In the genomic region with DNA sequence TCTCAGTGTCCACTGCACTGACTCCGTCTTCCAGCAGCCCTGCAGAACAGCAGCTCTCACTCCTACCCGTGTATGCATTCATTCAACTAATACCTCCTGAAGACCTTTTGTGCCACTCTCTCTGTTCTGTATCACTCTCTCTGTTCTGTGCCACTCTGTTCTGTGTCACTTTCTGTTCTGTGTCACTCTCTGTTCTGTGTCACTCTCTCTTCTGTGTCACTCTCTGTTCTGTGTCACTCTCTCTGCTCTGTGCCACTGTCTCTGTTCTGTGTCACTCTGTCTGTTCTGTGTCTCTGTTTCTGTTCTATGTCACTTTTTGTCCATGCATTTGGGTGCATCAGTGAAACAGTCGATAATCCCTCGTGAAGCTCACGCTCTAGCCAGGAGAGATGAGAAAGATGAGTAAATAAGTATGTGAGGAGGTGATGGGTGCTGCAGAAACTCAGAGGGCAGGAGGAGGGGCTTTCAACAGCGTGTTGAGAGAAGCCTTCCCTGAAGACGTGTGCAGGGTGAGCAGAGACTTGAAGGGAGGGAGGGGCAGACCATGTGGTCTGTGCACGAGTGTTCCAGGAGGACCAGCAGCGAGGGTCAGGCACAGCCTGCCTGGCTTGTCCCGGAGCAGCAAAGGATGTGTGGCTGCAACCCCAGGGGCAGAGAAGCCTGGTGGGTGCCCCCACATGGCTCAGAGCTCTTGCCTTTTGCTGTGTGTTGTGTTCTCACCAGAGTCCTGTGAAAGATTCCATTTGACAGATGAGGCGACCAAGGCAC, we compare ENCODE assay signal across 28 cellular contexts. TPM values are rescaled to one million over a fixed set of nuclear protein-coding genes. Genes with fewer than 3 reads are reported as not detected.
DNase-seq lines count a peak whose midpoint lies in the region; ATAC-seq and TF ChIP-seq lines count a peak whose summit lies in the region.
"Had no signal": no experiment of that assay in that cellular context is flagged by ENCODE, and none has a peak within 500 bp of the region (broad histone marks: within the 10 kb centered on the region; RNA-seq: fewer than 3 reads in every experiment).

No MANE protein-coding gene starts in this region.

- no peak overlapping the region for H2AFZ ChIP-seq in Loucy (ENCODE audit: low read length)
- no peak overlapping the region for H2AFZ ChIP-seq in neuronal stem cell (ENCODE audit: low read length)

- H3K36me3 ChIP-seq in Loucy (ENCODE audit: insufficient read depth, low read length) = peaks cover 49% of the 10 kb centered on the region; the same call in 1 of the 2 replicates
- peaks cover 37 to 85% of the 10 kb centered on the region in 2 donors for H3K36me3 ChIP-seq in neuronal stem cell (replicated peaks in 1 of 2; ENCODE audit: control insufficient read depth in 2 of 2, insufficient read depth in 2 of 2, low read length in 2 of 2)
- H3K36me3 ChIP-seq in lower lobe of right lung = peaks cover 85% of the 10 kb centered on the region

- no peaks in the 10 kb centered on the region for H4K20me1 ChIP-seq in Loucy (ENCODE audit: insufficient read depth, low read length, poor library complexity, severe bottlenecking)
- H4K20me1 ChIP-seq: BLaER1 treated with 17β-estradiol and CSF1 and Interleukin-3, amounts not matched to agents 10 nM and 100 nM had no signal

- H3K4me1 ChIP-seq in Loucy (ENCODE audit: insufficient read depth, low read length, poor library complexity, severe bottlenecking) = peaks cover 14% of the 10 kb centered on the region
- H3K4me1 ChIP-seq in neuronal stem cell (ENCODE audit: control insufficient read depth in 2 of 2, insufficient read depth in 1 of 2, low read depth in 1 of 2, low read length in 2 of 2) = no peaks in the 10 kb centered on the region
- H3K4me1 ChIP-seq in lower lobe of right lung = no peaks in the 10 kb centered on the region
- H3K4me1 ChIP-seq: adrenal gland; BLaER1 treated with 17β-estradiol and CSF1 and Interleukin-3, amounts not matched to agents 10 nM and 100 nM; testis had no signal

- CTCF ChIA-PET in activated naive CD4-positive, alpha-beta T cell treated with anti-CD3 and anti-CD28 coated beads for 36 hours (lab: Charles Lee) = no interaction called here

- no peaks in the 10 kb centered on the region for H3K79me1 ChIP-seq in neuronal stem cell (ENCODE audit: low read depth, low read length)

- whole genome bisulfite sequencing in neuronal stem cell (ENCODE audit: extremely low coverage in 2 of 2, insufficient read length in 2 of 2, insufficient replicate concordance in 1 of 2), 2 donors = no CpG with 5 or more reads among the region's 11 CpGs

- H4K91ac ChIP-seq in neuronal stem cell (ENCODE audit: low read depth, low read length, poor library complexity) = no peak overlapping the region

- no peak overlapping the region for H3K9ac ChIP-seq in Loucy (ENCODE audit: low read depth, low read length, poor library complexity, severe bottlenecking)
- H3K9ac ChIP-seq in neuronal stem cell (ENCODE audit: low read depth, low read length, poor library complexity) = peak overlapping the region; percentile 47
- H3K9ac ChIP-seq: BLaER1 treated with 17β-estradiol and CSF1 and Interleukin-3, amounts not matched to agents 10 nM and 100 nM had no signal

- no peak overlapping the region for H4K8ac ChIP-seq in neuronal stem cell (ENCODE audit: low read depth, low read length)

- peaks cover 68% of the 10 kb centered on the region for H3K36me3 Mint-ChIP-seq in activated naive CD4-positive, alpha-beta T cell treated with anti-CD3 and anti-CD28 coated beads for 36 hours (ENCODE audit: low read depth)
- H3K36me3 Mint-ChIP-seq in activated naive CD4-positive, alpha-beta T cell treated with anti-CD3 and anti-CD28 coated beads, Interleukin-2, amount 50 U/mL, for 72 hours = peaks cover 45 to 65% of the 10 kb centered on the region in 2 donors

- peak overlapping the region; percentile 33 for H3K27ac Mint-ChIP-seq in activated naive CD4-positive, alpha-beta T cell treated with anti-CD3 and anti-CD28 coated beads for 36 hours
- H3K27ac Mint-ChIP-seq in activated naive CD4-positive, alpha-beta T cell treated with anti-CD3 and anti-CD28 coated beads, Interleukin-2, amount 50 U/mL, for 72 hours = peak overlapping the region; percentile 30 to 42
- H3K27ac Mint-ChIP-seq: brain; stimulated activated naive B cell treated with anti-CD40 and anti-IgM and Interleukin-4, amounts not matched to agents 10 μg/mL and 1 μg/mL and 100 μg/mL, for 72 hours had no signal

- H3K4me2 ChIP-seq in Loucy (ENCODE audit: low read depth, low read length, poor library complexity, severe bottlenecking) (peak overlapping the region; percentile 40), neuronal stem cell (ENCODE audit: insufficient read depth, low read length, poor library complexity, severe bottlenecking) (no peak overlapping the region)
- H3K4me2 ChIP-seq: BLaER1 treated with 17β-estradiol and CSF1 and Interleukin-3, amounts not matched to agents 10 nM and 100 nM had no signal

- H3K27ac ChIP-seq in neuronal stem cell (replicated peaks; ENCODE audit: low read length) = no peak overlapping the region
- no peak overlapping the region for H3K27ac ChIP-seq in lower lobe of right lung
- H3K27ac ChIP-seq: adrenal gland; BLaER1 treated with 17β-estradiol and CSF1 and Interleukin-3, amounts not matched to agents 10 nM and 100 nM; testis; WERI-Rb-1 had no signal

- peaks cover 14% of the 10 kb centered on the region for H3K4me1 Mint-ChIP-seq in activated naive CD4-positive, alpha-beta T cell treated with anti-CD3 and anti-CD28 coated beads for 36 hours (ENCODE audit: low read depth)
- H3K4me1 Mint-ChIP-seq: brain had no signal

- H2BK120ac ChIP-seq in neuronal stem cell (ENCODE audit: low read depth, low read length) = no peak overlapping the region

- no peaks in the 10 kb centered on the region for H3F3A ChIP-seq in Loucy (ENCODE audit: low read depth)

- peak; percentile 71 to 76 for ATAC-seq in activated naive CD4-positive, alpha-beta T cell treated with anti-CD3 and anti-CD28 coated beads, Interleukin-2, amount 50 U/mL, for 72 hours
- ATAC-seq in lower lobe of right lung (no peak), GM21360 (IDR thresholded peaks at IDR 0.05; ENCODE audit: unreplicated experiment) (no peak), GM18520 (IDR thresholded peaks at IDR 0.05; ENCODE audit: unreplicated experiment) (no peak)
- ATAC-seq: GM12878; left lobe of liver; stimulated activated naive B cell treated with anti-CD40 and anti-IgM and Interleukin-4, amounts not matched to agents 10 μg/mL and 1 μg/mL and 100 μg/mL, for 72 hours had no signal

- no peak overlapping the region for H3K18ac ChIP-seq in neuronal stem cell (ENCODE audit: low read length)

- no peak overlapping the region for H2BK12ac ChIP-seq in neuronal stem cell (ENCODE audit: low read length)

- intact Hi-C loops in activated naive CD4-positive, alpha-beta T cell treated with anti-CD3 and anti-CD28 coated beads for 36 hours (cut with micrococcal nuclease) = no loop called here
- intact Hi-C loops in lower lobe of right lung (cut with DNase I) = no loop called here

- H3K9me3 ChIP-seq in Loucy (ENCODE audit: insufficient read depth, low read depth, low read length) (no peaks in the 10 kb centered on the region), neuronal stem cell (replicated peaks in 1 of 2; ENCODE audit: control insufficient read depth in 2 of 2, insufficient read depth in 1 of 2, low read depth in 1 of 2, low read length in 2 of 2) (no peaks in the 10 kb centered on the region), lower lobe of right lung (no peaks in the 10 kb centered on the region)
- H3K9me3 ChIP-seq: adrenal gland; BLaER1 treated with 17β-estradiol and CSF1 and Interleukin-3, amounts not matched to agents 10 nM and 100 nM; testis had no signal

- H3K27me3 ChIP-seq in Loucy (ENCODE audit: insufficient read depth, low read length, poor library complexity, severe bottlenecking) = no peaks in the 10 kb centered on the region
- no peaks in the 10 kb centered on the region for H3K27me3 ChIP-seq in neuronal stem cell (ENCODE audit: control insufficient read depth in 3 of 3, insufficient read depth in 3 of 3, low read depth in 1 of 3, low read length in 3 of 3)
- H3K27me3 ChIP-seq in lower lobe of right lung (ENCODE audit: low read depth) = no peaks in the 10 kb centered on the region
- H3K27me3 ChIP-seq: adrenal gland; BLaER1 treated with 17β-estradiol and CSF1 and Interleukin-3, amounts not matched to agents 10 nM and 100 nM; testis had no signal

- no peak overlapping the region for H2BK15ac ChIP-seq in neuronal stem cell (ENCODE audit: low read length)

- H3K27me3 Mint-ChIP-seq in activated naive CD4-positive, alpha-beta T cell treated with anti-CD3 and anti-CD28 coated beads for 36 hours (ENCODE audit: low read depth) = no peaks in the 10 kb centered on the region
- H3K27me3 Mint-ChIP-seq: brain; stimulated activated naive B cell treated with anti-CD40 and anti-IgM and Interleukin-4, amounts not matched to agents 10 μg/mL and 1 μg/mL and 100 μg/mL, for 72 hours had no signal

- no peak overlapping the region for H2BK5ac ChIP-seq in neuronal stem cell (ENCODE audit: low read length)

- no peak for DNase-seq in activated naive CD4-positive, alpha-beta T cell treated with anti-CD3 and anti-CD28 coated beads for 36 hours
- DNase-seq in activated naive CD4-positive, alpha-beta T cell treated with Interleukin-2 at 50 U/mL for 16 hours = no peak
- no peak for DNase-seq in activated naive CD4-positive, alpha-beta T cell treated with anti-CD3 and anti-CD28 coated beads, Interleukin-2, amount 50 U/mL, for 72 hours (ENCODE audit: low spot score in 2 of 2)
- DNase-seq in neuronal stem cell (ENCODE audit: low spot score) = no peak
- DNase-seq in lower lobe of right lung = no peak
- DNase-seq: activated CD4-positive, alpha-beta T cell treated with anti-CD3 and anti-CD28 coated beads, Interleukin-2, amount 50 U/mL, for 48 hours; adrenal gland; DMS 273 treated with DMSO at 0.1 percent for 48 hours; EL; GOT3; mesenchymal stem cell; NCI-H1092; NCI-H1694 treated with DMSO at 0.1 percent for 48 hours; NCI-H2171 treated with DMSO at 0.1 percent for 48 hours; NCI-H524 treated with DMSO at 0.1 percent for 48 hours; nucleus accumbens; stimulated activated CD4-positive, alpha-beta T cell treated with anti-CD3 and anti-CD28 coated beads, Interleukin-4, amount 100 ng/mL, for 4 hours; stimulated activated naive B cell treated with anti-CD40 and anti-IgM and Interleukin-4, amounts not matched to agents 10 μg/mL and 1 μg/mL and 100 μg/mL, for 72 hours; T1000; testis; WERI-Rb-1 had no signal

- no peaks in the 10 kb centered on the region for H3K9me2 ChIP-seq in Loucy (replicated peaks; ENCODE audit: low read depth, low read length)

- H3K9me3 Mint-ChIP-seq in activated naive CD4-positive, alpha-beta T cell treated with anti-CD3 and anti-CD28 coated beads for 36 hours = no peaks in the 10 kb centered on the region
- peaks cover 7 to 21% of the 10 kb centered on the region in 2 donors for H3K9me3 Mint-ChIP-seq in activated naive CD4-positive, alpha-beta T cell treated with anti-CD3 and anti-CD28 coated beads, Interleukin-2, amount 50 U/mL, for 72 hours
- H3K9me3 Mint-ChIP-seq: brain had no signal

- TF ChIP-seq CTCF in Loucy (conservative IDR thresholded peaks at IDR 0.05; ENCODE audit: low read length) = no peak
- no peak for TF ChIP-seq CTCF in lower lobe of right lung (IDR thresholded peaks at IDR 0.05)

- H3K79me2 ChIP-seq in Loucy (ENCODE audit: insufficient read depth, low read length) = peaks cover 20% of the 10 kb centered on the region; the same call in 1 of the 2 replicates

- H3K23ac ChIP-seq in neuronal stem cell (ENCODE audit: low read depth, low read length, poor library complexity) = no peak overlapping the region

- no peak overlapping the region for H3K4me3 Mint-ChIP-seq in activated naive CD4-positive, alpha-beta T cell treated with anti-CD3 and anti-CD28 coated beads for 36 hours
- H3K4me3 Mint-ChIP-seq: brain; stimulated activated naive B cell treated with anti-CD40 and anti-IgM and Interleukin-4, amounts not matched to agents 10 μg/mL and 1 μg/mL and 100 μg/mL, for 72 hours had no signal

- H3K4me3 ChIP-seq in Loucy (ENCODE audit: low read length, poor library complexity, severe bottlenecking) = no peak overlapping the region
- no peak overlapping the region for H3K4me3 ChIP-seq in neuronal stem cell (ENCODE audit: low read length in 2 of 2)
- H3K4me3 ChIP-seq in lower lobe of right lung = no peak overlapping the region
- H3K4me3 ChIP-seq: adrenal gland; BLaER1 treated with 17β-estradiol and CSF1 and Interleukin-3, amounts not matched to agents 10 nM and 100 nM; GM12878; testis had no signal

- no peak overlapping the region for H3K14ac ChIP-seq in neuronal stem cell (ENCODE audit: low read length)

- H2AK5ac ChIP-seq in neuronal stem cell (ENCODE audit: low read depth, low read length) = no peak overlapping the region

- no peak overlapping the region for H3K4ac ChIP-seq in neuronal stem cell (ENCODE audit: low read length)

RNA-seq across cellular contexts. Expression of gene PIGG, which starts 8.9 kb away (rescaled TPM):
- 10 to 100 TPM; 41.7 to 43.6 TPM for total RNA-seq in activated naive CD4-positive, alpha-beta T cell treated with anti-CD3 and anti-CD28 coated beads for 36 hours
- total RNA-seq in activated naive CD4-positive, alpha-beta T cell treated with anti-CD3 and anti-CD28 coated beads, Interleukin-2, amount 50 U/mL, for 72 hours = 10 to 100 TPM; 43.3 to 69.4 TPM
- 21.5 TPM for polyA plus RNA-seq in neuronal stem cell (2013, experiment 1 of 2)
- 22.0 TPM for polyA plus RNA-seq in neuronal stem cell (2013, experiment 2 of 2)
- total RNA-seq in lower lobe of right lung = 53.4 TPM

RNA-seq across cellular contexts. Expression of gene ZNF721, which starts 9.0 kb away (rescaled TPM):
- total RNA-seq in activated naive CD4-positive, alpha-beta T cell treated with anti-CD3 and anti-CD28 coated beads for 36 hours = 10 to 100 TPM; 34.0 to 36.3 TPM
- total RNA-seq in activated naive CD4-positive, alpha-beta T cell treated with anti-CD3 and anti-CD28 coated beads, Interleukin-2, amount 50 U/mL, for 72 hours = 10 to 100 TPM; 37.7 to 39.8 TPM
- polyA plus RNA-seq in neuronal stem cell (2013, experiment 1 of 2) = 25.8 TPM
- 28.1 TPM for polyA plus RNA-seq in neuronal stem cell (2013, experiment 2 of 2)
- total RNA-seq in lower lobe of right lung = 29.4 TPM

Comparison
In these comparisons a context has a peak if more than half of its experiments do, and no peak if none do; other contexts are left out.
1. ATAC-seq: peak in activated naive CD4-positive, alpha-beta T cell treated with anti-CD3 and anti-CD28 coated beads, Interleukin-2, amount 50 U/mL, for 72 hours (2 of 2); none in lower lobe of right lung (0 of 2), GM21360 (single experiment) and GM18520 (single experiment).